In the genomic region with DNA sequence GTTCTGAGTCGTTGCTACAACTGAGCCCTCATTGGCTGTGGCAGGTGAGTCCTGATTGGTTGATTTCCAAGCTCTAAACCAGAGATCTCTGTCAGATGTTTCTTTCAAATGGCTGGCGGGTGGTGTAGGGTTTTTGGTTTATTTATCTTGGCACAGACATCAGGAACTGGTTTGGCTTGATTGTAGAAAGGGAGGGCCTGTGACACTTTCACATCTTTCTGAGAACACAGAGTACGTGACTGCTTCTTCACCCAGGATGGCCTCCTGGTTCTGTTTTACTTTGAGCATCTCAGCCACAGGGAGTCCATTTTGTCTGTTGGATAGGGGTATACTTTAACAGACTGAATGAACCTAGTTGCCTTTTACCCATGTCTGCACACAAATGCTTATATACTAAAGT, we compare ENCODE assay signal across 21 cellular contexts.
DNase-seq lines count a peak whose midpoint lies in the region; ATAC-seq and TF ChIP-seq lines count a peak whose summit lies in the region.
"Had no signal": no experiment of that assay in that cellular context is flagged by ENCODE, and none has a peak within 500 bp of the region (broad histone marks: within the 10 kb centered on the region; RNA-seq: fewer than 3 reads in every experiment).

No MANE protein-coding gene starts in this region.

- H3K36me3 ChIP-seq in BE2C (no peaks in the 10 kb centered on the region), fibroblast of lung (ENCODE audit: control insufficient read depth, insufficient read depth, low read length) (no peaks in the 10 kb centered on the region)
- H3K36me3 ChIP-seq: brain microvascular endothelial cell, stomach had no signal

- H3K4me3 ChIP-seq in BE2C (ENCODE audit: low read depth, low read length) (no peak overlapping the region), fibroblast of lung (replicated peaks in 1 of 4; ENCODE audit: control extremely low read depth in 1 of 4, insufficient read depth in 1 of 4, low read depth in 3 of 4, low read length in 4 of 4) (no peak overlapping the region)
- H3K4me3 ChIP-seq: coronary artery, stomach, transverse colon had no signal

- no peak overlapping the region for H3K27ac ChIP-seq in fibroblast of lung (ENCODE audit: insufficient read depth, low read length)
- H3K27ac ChIP-seq: brain microvascular endothelial cell, coronary artery, stomach had no signal

- H3K27me3 ChIP-seq in BE2C, result no peaks in the 10 kb centered on the region
- no peaks in the 10 kb centered on the region for H3K27me3 ChIP-seq in fibroblast of lung (ENCODE audit: control insufficient read depth, insufficient read depth, low read length)
- H3K27me3 ChIP-seq: brain microvascular endothelial cell, stomach, transverse colon had no signal

- H4K20me1 ChIP-seq in fibroblast of lung (ENCODE audit: control insufficient read depth, extremely low read depth, insufficient read depth, low read length), result no peaks in the 10 kb centered on the region

- H3K4me1 ChIP-seq in BE2C (peaks cover 12% of the 10 kb centered on the region), fibroblast of lung (ENCODE audit: control insufficient read depth, extremely low read depth, insufficient read depth, low read length) (no peaks in the 10 kb centered on the region)

- no peak overlapping the region for H3K9ac ChIP-seq in fibroblast of lung (ENCODE audit: insufficient read depth, low read length)

- no peaks in the 10 kb centered on the region for H3K79me2 ChIP-seq in fibroblast of lung (ENCODE audit: control insufficient read depth, insufficient read depth, low read length)

- no peak overlapping the region for H3K4me2 ChIP-seq in fibroblast of lung (ENCODE audit: extremely low read depth, insufficient read depth, low read length)

- ATAC-seq in GM21447 (IDR thresholded peaks at IDR 0.05; ENCODE audit: unreplicated experiment), result no peak
- ATAC-seq: naive thymus-derived CD4-positive, alpha-beta T cell had no signal

- TF ChIP-seq CTCF in BE2C (IDR thresholded peaks at IDR 0.05; ENCODE audit: low read depth, low read length), result no peak
- TF ChIP-seq CTCF in fibroblast of lung (conservative IDR thresholded peaks at IDR 0.05 in 1 of 2, IDR thresholded peaks at IDR 0.05 in 1 of 2; ENCODE audit: low read depth in 1 of 2, low read length in 2 of 2), result no peak

- H3K9me3 ChIP-seq in BE2C (no peaks in the 10 kb centered on the region), fibroblast of lung (ENCODE audit: control insufficient read depth, insufficient read depth, low read depth, low read length) (no peaks in the 10 kb centered on the region)
- H3K9me3 ChIP-seq: stomach, transverse colon had no signal

- DNase-seq in DMS53 (lab: John Stamatoyannopoulos, UW), result peak; percentile 53
- DNase-seq in DMS53 treated with DMSO at 0.1 percent for 48 hours (lab: John Stamatoyannopoulos, UW; ENCODE audit: unreplicated experiment), result no peak
- peak; percentile 49 for DNase-seq in BE2C
- peak; percentile 55 for DNase-seq in NCI-H69 (lab: John Stamatoyannopoulos, UW)
- peak; percentile 16 to 57 for DNase-seq in fibroblast of lung (ENCODE audit: low read depth in 2 of 2)
- no peak for DNase-seq in stimulated activated CD4-positive, alpha-beta T cell treated with anti-CD3 and anti-CD28 coated beads, Interleukin-4, amount 100 ng/mL, for 24 hours
- DNase-seq in NCI-H510A treated with DMSO at 0.1 percent for 48 hours (lab: John Stamatoyannopoulos, UW), result no peak
- DNase-seq: activated CD4-positive, alpha-beta memory T cell treated with anti-CD3 and anti-CD28 coated beads, Interleukin-2, amount 10 ng/mL, durations not matched to agents 7 days and 5 days; activated gamma-delta T cell; brain microvascular endothelial cell; kidney glomerular epithelial cell; mesendoderm; naive thymus-derived CD4-positive, alpha-beta T cell; NCI-H187 treated with DMSO at 0.1 percent for 48 hours; NCI-H526; SHP77 treated with DMSO at 0.1 percent for 48 hours; stomach; SW 1271; transverse colon had no signal

- H2AFZ ChIP-seq in fibroblast of lung (ENCODE audit: low read length), result no peak overlapping the region

Comparison
In these comparisons a context has a peak if more than half of its experiments do, and no peak if none do; other contexts are left out.
1. DNase-seq: peak in DMS53 (single experiment), BE2C (single experiment), NCI-H69 (single experiment) and fibroblast of lung (2 of 2); none in DMS53 treated with DMSO at 0.1 percent for 48 hours (single experiment), stimulated activated CD4-positive, alpha-beta T cell treated with anti-CD3 and anti-CD28 coated beads, Interleukin-4, amount 100 ng/mL, for 24 hours (single experiment) and NCI-H510A treated with DMSO at 0.1 percent for 48 hours (single experiment).